1 cellular context compared by ENCODE assay signal in genomic region chr1:116574581-116575291, GRCh38.
TF ChIP-seq lines count a peak whose summit lies in the region.

No MANE protein-coding gene starts in this region.

TF ChIP-seq in GM23338, 12 proteins besides CTCF, POLR2A, EP300 and RAD21 (continued from another document):
- TF ChIP-seq ZNF462 (CRISPR knock-in tag; IDR thresholded peaks at IDR 0.05) (no peak), REST (IDR thresholded peaks at IDR 0.05; ENCODE audit: unreplicated experiment) (no peak)
